In genomic region chr17:82008941-82009405, GRCh38 we compare ENCODE assay signal across 26 cellular contexts. TPM values are rescaled to one million over a fixed set of nuclear protein-coding genes. Genes with fewer than 3 reads are reported as not detected.
"Had no signal": no experiment of that assay in that cellular context is flagged by ENCODE, and none has a peak within 500 bp of the region (broad histone marks: within the 10 kb centered on the region; RNA-seq: fewer than 3 reads in every experiment).

No MANE protein-coding gene starts in this region.

- H2AFZ ChIP-seq: hepatocyte, parathyroid adenoma had no signal

- H3K4me3 Mint-ChIP-seq: activated CD4-positive, alpha-beta T cell treated with anti-CD3 and anti-CD28 coated beads for 36 hours; activated naive CD8-positive, alpha-beta T cell; naive thymus-derived CD4-positive, alpha-beta T cell had no signal

- H3K4me2 ChIP-seq: hepatocyte had no signal

- H3K9me3 Mint-ChIP-seq: naive thymus-derived CD4-positive, alpha-beta T cell had no signal

- H3K27me3 ChIP-seq: esophagus squamous epithelium, hepatocyte, spleen, testis, transverse colon had no signal

- H3K27me3 Mint-ChIP-seq: activated CD4-positive, alpha-beta T cell treated with anti-CD3 and anti-CD28 coated beads for 36 hours; activated naive CD8-positive, alpha-beta T cell; naive thymus-derived CD4-positive, alpha-beta T cell had no signal

- H3K4me1 Mint-ChIP-seq: activated CD4-positive, alpha-beta T cell treated with anti-CD3 and anti-CD28 coated beads for 36 hours had no signal

- FAIRE-seq: bronchial epithelial cell, colon, endometrium, urothelium cell line had no signal

- H3K4me3 ChIP-seq: esophagus squamous epithelium, hepatocyte, psoas muscle, spleen, testis, transverse colon had no signal

- H3K27ac Mint-ChIP-seq: activated CD4-positive, alpha-beta T cell treated with anti-CD3 and anti-CD28 coated beads for 36 hours; activated naive CD8-positive, alpha-beta T cell; naive thymus-derived CD4-positive, alpha-beta T cell had no signal

- H3K79me2 ChIP-seq: hepatocyte, parathyroid adenoma had no signal

- H3K4me1 ChIP-seq: parathyroid adenoma had no signal

- H3K36me3 ChIP-seq: transverse colon had no signal

- H3K9me3 ChIP-seq: esophagus squamous epithelium, psoas muscle, spleen, testis, transverse colon had no signal

- H3K9ac ChIP-seq: parathyroid adenoma had no signal

- ATAC-seq: activated CD4-positive, alpha-beta T cell treated with anti-CD3 and anti-CD28 coated beads for 36 hours; naive thymus-derived CD4-positive, alpha-beta T cell; psoas muscle had no signal

- H3K36me3 Mint-ChIP-seq: activated naive CD8-positive, alpha-beta T cell; naive thymus-derived CD4-positive, alpha-beta T cell had no signal

- H3K27ac ChIP-seq: epithelial cell of prostate, esophagus squamous epithelium, hepatocyte, parathyroid adenoma, psoas muscle, spleen, testis, transverse colon had no signal

- DNase-seq: activated CD4-positive, alpha-beta T cell treated with anti-CD3 and anti-CD28 coated beads for 36 hours; activated CD4-positive, CD25-positive, alpha-beta regulatory T cell; activated CD8-positive, alpha-beta memory T cell treated with anti-CD3 and anti-CD28 coated beads for 24 hours; activated effector memory CD4-positive, alpha-beta T cell treated with Interleukin-2 at 50 U/mL for 16 hours; activated naive CD4-positive, alpha-beta T cell treated with Interleukin-2 at 50 U/mL for 16 hours; anterior cingulate cortex; dermis blood vessel endothelial cell; effector CD4-positive, alpha-beta T cell; esophagus squamous epithelium; foreskin melanocyte; islet precursor cell; midbrain; naive thymus-derived CD4-positive, alpha-beta T cell; psoas muscle; spleen; stimulated activated naive CD4-positive, alpha-beta T cell; testis; transverse colon had no signal

RNA-seq across cellular contexts. Expression of gene RAC3, which starts 22.5 kb away (rescaled TPM):
- total RNA-seq: psoas muscle had no signal
- polyA plus RNA-seq: naive thymus-derived CD4-positive, alpha-beta T cell had no signal
